14 cellular contexts compared by ENCODE assay signal in genomic region chr19:38700350-38700932, GRCh38. TPM values are rescaled to one million over a fixed set of nuclear protein-coding genes. Genes with fewer than 3 reads are reported as not detected.
DNase-seq lines count a peak whose midpoint lies in the region; ATAC-seq and TF ChIP-seq lines count a peak whose summit lies in the region.
"Had no signal": no experiment of that assay in that cellular context is flagged by ENCODE, and none has a peak within 500 bp of the region (broad histone marks: within the 10 kb centered on the region; RNA-seq: fewer than 3 reads in every experiment).

No MANE protein-coding gene starts in this region.

- no peaks in the 10 kb centered on the region for H3K9me3 ChIP-seq in colonic mucosa
- no peaks in the 10 kb centered on the region for H3K9me3 ChIP-seq in mucosa of stomach (ENCODE audit: control insufficient read depth, low read length)
- H3K9me3 ChIP-seq in thyroid gland: no peaks in the 10 kb centered on the region

- peaks cover 35% of the 10 kb centered on the region for H3K4me1 Mint-ChIP-seq in T-helper 1 cell treated with Interleukin-12 subunit alpha and Interleukin-12 subunit beta and Interleukin-4 antibody, amounts not matched to agents 30 μg/mL and 1 μg/mL, for 36 hours (ENCODE audit: low read depth)

- peaks cover 5% of the 10 kb centered on the region for H3K36me3 Mint-ChIP-seq in T-helper 1 cell treated with Interleukin-12 subunit alpha and Interleukin-12 subunit beta and Interleukin-4 antibody, amounts not matched to agents 30 μg/mL and 1 μg/mL, for 36 hours (ENCODE audit: low read depth)
- H3K36me3 Mint-ChIP-seq: naive B cell had no signal

- H3K9ac ChIP-seq in colonic mucosa (ENCODE audit: low read depth in 2 of 2, low read length in 2 of 2): peak overlapping the region in 1 of 2 donors; percentile 7
- H3K9ac ChIP-seq in mucosa of stomach (ENCODE audit: low read length): peak overlapping the region; percentile 54

- H3K4me1 ChIP-seq in colonic mucosa: peaks cover 4% of the 10 kb centered on the region
- H3K4me1 ChIP-seq in mucosa of stomach (ENCODE audit: control insufficient read depth, insufficient read depth, low read length): peaks cover 80% of the 10 kb centered on the region
- peaks cover 64 to 75% of the 10 kb centered on the region in 2 donors for H3K4me1 ChIP-seq in thyroid gland

- no peak overlapping the region for H3K4me3 ChIP-seq in colonic mucosa
- H3K4me3 ChIP-seq in mucosa of stomach (ENCODE audit: low read length): no peak overlapping the region
- H3K4me3 ChIP-seq in thyroid gland (replicated peaks in 1 of 3): no peak overlapping the region

- H3K27me3 Mint-ChIP-seq in T-helper 1 cell treated with Interleukin-12 subunit alpha and Interleukin-12 subunit beta and Interleukin-4 antibody, amounts not matched to agents 30 μg/mL and 1 μg/mL, for 36 hours (ENCODE audit: low read depth): no peaks in the 10 kb centered on the region
- H3K27me3 Mint-ChIP-seq: activated T-cell treated with anti-CD3 and anti-CD28 coated beads, Interleukin-2, amount 50 U/mL, for 24 hours; naive B cell had no signal

- no peaks in the 10 kb centered on the region for H3K27me3 ChIP-seq in colonic mucosa
- no peaks in the 10 kb centered on the region for H3K27me3 ChIP-seq in mucosa of stomach (ENCODE audit: control insufficient read depth, insufficient read depth, low read length)
- H3K27me3 ChIP-seq in thyroid gland: no peaks in the 10 kb centered on the region

- no peak for TF ChIP-seq POLR2A in thyroid gland (IDR thresholded peaks at IDR 0.05)

- no peak for DNase-seq in T-helper 1 cell
- no peak for DNase-seq in colonic mucosa
- DNase-seq in thyroid gland: no peak
- no peak for DNase-seq in 8988T
- no peak for DNase-seq in HCEC 1CT
- DNase-seq: activated T-cell treated with anti-CD3 and anti-CD28 coated beads, Interleukin-2, amount 50 U/mL, for 24 hours; erythroblast; naive B cell; stimulated activated CD4-positive, alpha-beta T cell treated with anti-CD3 and anti-CD28 coated beads, Interleukin-15, amount 100 ng/mL, for 24 hours had no signal

- peak overlapping the region; percentile 15 for H3K27ac Mint-ChIP-seq in T-helper 1 cell treated with Interleukin-12 subunit alpha and Interleukin-12 subunit beta and Interleukin-4 antibody, amounts not matched to agents 30 μg/mL and 1 μg/mL, for 36 hours
- H3K27ac Mint-ChIP-seq: activated T-cell treated with anti-CD3 and anti-CD28 coated beads, Interleukin-2, amount 50 U/mL, for 24 hours had no signal

- no peak for ATAC-seq in GM18511 (IDR thresholded peaks at IDR 0.05; ENCODE audit: unreplicated experiment)

- WGBS in thyroid gland, 2 donors: 83 to 95% methylated on average over 11 to 12 of the region's 22 CpGs

- no peak overlapping the region for H3K4me3 Mint-ChIP-seq in T-helper 1 cell treated with Interleukin-12 subunit alpha and Interleukin-12 subunit beta and Interleukin-4 antibody, amounts not matched to agents 30 μg/mL and 1 μg/mL, for 36 hours
- H3K4me3 Mint-ChIP-seq: activated T-cell treated with anti-CD3 and anti-CD28 coated beads, Interleukin-2, amount 50 U/mL, for 24 hours had no signal

- H3K9me3 Mint-ChIP-seq in T-helper 1 cell treated with Interleukin-12 subunit alpha and Interleukin-12 subunit beta and Interleukin-4 antibody, amounts not matched to agents 30 μg/mL and 1 μg/mL, for 36 hours: no peaks in the 10 kb centered on the region
- H3K9me3 Mint-ChIP-seq: activated T-cell treated with anti-CD3 and anti-CD28 coated beads, Interleukin-2, amount 50 U/mL, for 24 hours; naive B cell had no signal

- H3K36me3 ChIP-seq in colonic mucosa (peaks cover 18% of the 10 kb centered on the region), mucosa of stomach (ENCODE audit: control insufficient read depth, insufficient read depth, low read length) (peaks cover 50% of the 10 kb centered on the region), thyroid gland (peaks cover 19 to 21% of the 10 kb centered on the region in 2 donors)

- H3K27ac ChIP-seq in colonic mucosa: peak overlapping the region; percentile 38
- peak overlapping the region; percentile 75 to 83 (median 83) for H3K27ac ChIP-seq in thyroid gland

- intact Hi-C loops in colonic mucosa (cut with DNase I) (no loop called here), thyroid gland (cut with DNase I) (no loop called here)

- TF ChIP-seq CTCF in colonic mucosa (IDR thresholded peaks at IDR 0.05) (no peak), thyroid gland (IDR thresholded peaks at IDR 0.05) (no peak)

RNA-seq across cellular contexts. Expression of gene CAPN12, which starts 43.8 kb away (rescaled TPM):
- total RNA-seq in colonic mucosa (1 to 10 TPM; 5.2 to 5.7 TPM), thyroid gland (1 to 10 TPM in 2 of 4 donors, not detected in 2; 1.6 to 2.0 TPM)
- total RNA-seq: A172, RPMI7951 had no signal

RNA-seq across cellular contexts. Expression of gene ACTN4, which starts 53.0 kb away (rescaled TPM):
- total RNA-seq in colonic mucosa: 1,000 to 10,000 TPM; 1,019 to 1,060 TPM
- total RNA-seq in thyroid gland: 100 to 1,000 TPM; 191 to 479 (median 365) TPM
